Comparison of ENCODE assay signal across 9 cellular contexts in genomic region chr4:73221734-73222133, GRCh38. TPM values are rescaled to one million over a fixed set of nuclear protein-coding genes. Genes with fewer than 3 reads are reported as not detected.
DNase-seq lines count a peak whose midpoint lies in the region; ATAC-seq and TF ChIP-seq lines count a peak whose summit lies in the region.
"Had no signal": no experiment of that assay in that cellular context is flagged by ENCODE, and none has a peak within 500 bp of the region (broad histone marks: within the 10 kb centered on the region; RNA-seq: fewer than 3 reads in every experiment).

No MANE protein-coding gene starts in this region.

- peak overlapping the region; percentile 47 for H3K4me3 Mint-ChIP-seq in activated CD4-positive, alpha-beta memory T cell treated with anti-CD3 and anti-CD28 coated beads, Interleukin-2, amount 10 ng/mL, durations not matched to agents 7 days and 5 days
- peak overlapping the region; percentile 74 for H3K4me3 Mint-ChIP-seq in type B pancreatic cell

- ATAC-seq in heart left ventricle, result no peak
- ATAC-seq in left cardiac atrium, result no peak

- no peak overlapping the region for H3K27ac Mint-ChIP-seq in activated CD4-positive, alpha-beta memory T cell treated with anti-CD3 and anti-CD28 coated beads, Interleukin-2, amount 10 ng/mL, durations not matched to agents 7 days and 5 days
- H3K27ac Mint-ChIP-seq in type B pancreatic cell, result peak overlapping the region; percentile 46

- POLR2A ChIA-PET in activated CD4-positive, alpha-beta memory T cell treated with anti-CD3 and anti-CD28 coated beads, Interleukin-2, amount 10 ng/mL, durations not matched to agents 7 days and 5 days (lab: Charles Lee), result interaction anchor here (1.0 to 3.4 kb wide), 4 partner anchors 10 to 37 kb away, joined by 3 to 41 read pairs (median 5); partner anchors contain the start of gene ANKRD17
- POLR2A ChIA-PET in GM10248 (lab: Yijun Ruan, JAX), result no interaction called here

- peaks cover 85% of the 10 kb centered on the region for H3K79me2 ChIP-seq in hepatocyte

- TF ChIP-seq POLR2A in heart left ventricle (IDR thresholded peaks at IDR 0.05), result no peak

- DNase-seq in heart left ventricle (no peak), left cardiac atrium (no peak), hepatocyte (ENCODE audit: low spot score) (no peak), type B pancreatic cell (ENCODE audit: extremely low spot score, unreplicated experiment) (no peak), SW 1271 (lab: John Stamatoyannopoulos, UW) (no peak), GM10248 (ENCODE audit: extremely low spot score) (no peak)
- DNase-seq in activated CD4-positive, alpha-beta memory T cell treated with anti-CD3 and anti-CD28 coated beads, Interleukin-2, amount 10 ng/mL, durations not matched to agents 7 days and 5 days, result no peak
- DNase-seq in activated CD4-positive, CD25-positive, alpha-beta regulatory T cell (lab: John Stamatoyannopoulos, UW), result no peak

- no peaks in the 10 kb centered on the region for H3K27me3 Mint-ChIP-seq in activated CD4-positive, alpha-beta memory T cell treated with anti-CD3 and anti-CD28 coated beads, Interleukin-2, amount 10 ng/mL, durations not matched to agents 7 days and 5 days
- H3K27me3 Mint-ChIP-seq in type B pancreatic cell, result no peaks in the 10 kb centered on the region

- H3K36me3 Mint-ChIP-seq in activated CD4-positive, alpha-beta memory T cell treated with anti-CD3 and anti-CD28 coated beads, Interleukin-2, amount 10 ng/mL, durations not matched to agents 7 days and 5 days (ENCODE audit: low read depth), result peaks cover 9% of the 10 kb centered on the region
- H3K36me3 Mint-ChIP-seq in type B pancreatic cell, result peaks cover 3% of the 10 kb centered on the region

- intact Hi-C loops in heart left ventricle (cut with DNase I), result loop anchor here in 4 of 10 donors (2.0 to 5.0 kb wide), 2 partner anchors 36 to 37 kb away; partner anchors contain the start of gene ANKRD17 (in 4 of the 4)
- intact Hi-C loops in left cardiac atrium (cut with DNase I), result loop anchor here in 1 of 2 donors (5.0 kb wide), 1 partner anchor 36 kb away; the partner anchor contains the start of gene ANKRD17

- TF ChIP-seq CTCF in heart left ventricle (IDR thresholded peaks at IDR 0.05) (no peak), hepatocyte (IDR thresholded peaks at IDR 0.05; ENCODE audit: poor library complexity) (no peak), type B pancreatic cell (conservative IDR thresholded peaks at IDR 0.05) (no peak), GM10248 (IDR thresholded peaks at IDR 0.05; ENCODE audit: control extremely low read depth, extremely low read depth, low read depth, missing control alignments) (no peak)

- H3K4me1 Mint-ChIP-seq in activated CD4-positive, alpha-beta memory T cell treated with anti-CD3 and anti-CD28 coated beads, Interleukin-2, amount 10 ng/mL, durations not matched to agents 7 days and 5 days, result peaks cover 20% of the 10 kb centered on the region
- H3K4me1 Mint-ChIP-seq in type B pancreatic cell (ENCODE audit: unreplicated experiment), result peaks cover 18% of the 10 kb centered on the region

- H3K9me2 ChIP-seq in hepatocyte (replicated peaks; ENCODE audit: insufficient read depth), result no peaks in the 10 kb centered on the region

- H3K4me3 ChIP-seq in heart left ventricle (peak overlapping the region in 10 of 12 donors; percentile 33 to 68 (median 62)), hepatocyte (peak overlapping the region; percentile 33)

- peaks cover 0 to 62% (median 34%) of the 10 kb centered on the region in 12 donors for H3K4me1 ChIP-seq in heart left ventricle
- peaks cover 13% of the 10 kb centered on the region for H3K4me1 ChIP-seq in hepatocyte (ENCODE audit: insufficient read depth)

- peaks cover 38% of the 10 kb centered on the region for H4K20me1 ChIP-seq in hepatocyte (ENCODE audit: insufficient read depth, poor library complexity, severe bottlenecking)

- H3K9me3 Mint-ChIP-seq in activated CD4-positive, alpha-beta memory T cell treated with anti-CD3 and anti-CD28 coated beads, Interleukin-2, amount 10 ng/mL, durations not matched to agents 7 days and 5 days, result no peaks in the 10 kb centered on the region
- H3K9me3 Mint-ChIP-seq in type B pancreatic cell, result no peaks in the 10 kb centered on the region

- H3K9me3 ChIP-seq in heart left ventricle, result no peaks in the 10 kb centered on the region
- no peaks in the 10 kb centered on the region for H3K9me3 ChIP-seq in hepatocyte (ENCODE audit: low read depth)
- H3K9me3 ChIP-seq: vagina had no signal

- peaks cover 0 to 4% (median 0%) of the 10 kb centered on the region in 9 donors for H3K36me3 ChIP-seq in heart left ventricle
- H3K36me3 ChIP-seq in hepatocyte (replicated peaks; ENCODE audit: insufficient read depth, low read depth), result no peaks in the 10 kb centered on the region
- H3K36me3 ChIP-seq: vagina had no signal

- CTCF ChIA-PET in activated CD4-positive, alpha-beta memory T cell treated with anti-CD3 and anti-CD28 coated beads, Interleukin-2, amount 10 ng/mL, durations not matched to agents 7 days and 5 days (lab: Charles Lee), result interaction anchor here (1.4 to 2.2 kb wide), 2 partner anchors 36 to 93 kb away, joined by 3 to 13 read pairs; no protein-coding TSS in a partner anchor
- CTCF ChIA-PET in GM10248 (lab: Yijun Ruan, JAX), result interaction anchor here (0.9 to 3.2 kb wide), 4 partner anchors 10 to 36 kb away, joined by 3 to 13 read pairs (median 5); no protein-coding TSS in a partner anchor

- H3K27ac ChIP-seq in heart left ventricle (peak overlapping the region in 2 of 12 donors; percentile 8 to 91), hepatocyte (peak overlapping the region; percentile 87)

- no peak overlapping the region for H2AFZ ChIP-seq in hepatocyte

- H3K27me3 ChIP-seq in heart left ventricle (no peaks in the 10 kb centered on the region), hepatocyte (no peaks in the 10 kb centered on the region)
- H3K27me3 ChIP-seq: vagina had no signal

- H3K4me2 ChIP-seq in hepatocyte, result peak overlapping the region; percentile 74

- 78 to 84% (median 81%) methylated on average over 2 of the region's 2 CpGs for WGBS in heart left ventricle, 4 donors
- 81% methylated on average over 2 of the region's 2 CpGs for WGBS in hepatocyte (ENCODE audit: low lambda C conversion rate, missing lambda C conversion rate)

RNA-seq across cellular contexts. Expression of gene ANKRD17, which starts 36.9 kb away (rescaled TPM):
- total RNA-seq in heart left ventricle (10 to 100 TPM; 48.5 to 67.1 (median 58.9) TPM), left cardiac atrium (10 to 100 TPM; 46.0 to 56.4 TPM), hepatocyte (55.1 and 55.8 TPM in 2 replicates), type B pancreatic cell (ENCODE audit: low replicate concordance) (76.5 and 77.7 TPM in 2 replicates)
- polyA plus RNA-seq in heart left ventricle (10 to 100 TPM; 13.0 to 19.8 TPM), hepatocyte (31.8 and 38.6 TPM in 2 replicates)
- total RNA-seq in activated CD4-positive, alpha-beta memory T cell treated with anti-CD3 and anti-CD28 coated beads, Interleukin-2, amount 10 ng/mL, durations not matched to agents 7 days and 5 days, result 10 to 100 TPM; 45.8 to 46.6 TPM
